17 cellular contexts compared by ENCODE assay signal in the genomic region with DNA sequence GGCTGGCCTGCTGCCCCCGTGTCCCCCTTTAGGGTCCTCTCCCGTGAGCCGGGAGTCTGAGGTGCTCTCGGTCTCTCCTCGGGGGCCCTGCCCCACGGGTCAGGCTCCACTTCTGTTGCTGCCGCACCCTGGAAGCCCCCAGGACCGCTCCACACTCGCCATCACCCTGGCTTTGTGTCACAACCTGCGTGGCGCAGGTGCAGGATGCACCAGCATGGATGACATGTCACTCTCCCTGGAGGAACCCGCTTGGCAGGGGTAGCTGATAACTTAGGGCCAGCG. TPM values are rescaled to one million over a fixed set of nuclear protein-coding genes. Genes with fewer than 3 reads are reported as not detected.
DNase-seq lines count a peak whose midpoint lies in the region; ATAC-seq, FAIRE-seq and TF ChIP-seq lines count a peak whose summit lies in the region.
"Had no signal": no experiment of that assay in that cellular context is flagged by ENCODE, and none has a peak within 500 bp of the region (broad histone marks: within the 10 kb centered on the region; RNA-seq: fewer than 3 reads in every experiment).

No MANE protein-coding gene starts in this region.

- H3K27ac ChIP-seq in right lobe of liver: no peak overlapping the region
- no peak overlapping the region for H3K27ac ChIP-seq in HepG2 (ENCODE audit: extremely low read length, insufficient read depth, low read length)
- H3K27ac ChIP-seq in H1 (ENCODE audit: low read depth, low read length): no peak overlapping the region
- H3K27ac ChIP-seq: 22Rv1 had no signal

- in situ Hi-C loops in HepG2 (cut with HindIII; ENCODE audit: extremely low pct_ligation_motif_present, low pct_unique_long_range_greater_than_20kb): no loop called here

- H3K36me3 Mint-ChIP-seq in progenitor cell of endocrine pancreas (ENCODE audit: insufficient read depth): no peaks in the 10 kb centered on the region
- H3K36me3 Mint-ChIP-seq: CD8-positive, alpha-beta memory T cell had no signal

- peak overlapping the region; percentile 85 for H4K91ac ChIP-seq in H1 (replicated peaks; ENCODE audit: insufficient read length, low read length)

- H4K5ac ChIP-seq in H1 (ENCODE audit: insufficient read length, low read depth, low read length): no peak overlapping the region

- DNase-seq in right lobe of liver (peak in 2 of 3 donors; percentile 12 to 39), HepG2 (ENCODE audit: low spot score) (no peak), H1 (ENCODE audit: low read depth in 1 of 2, low spot score in 2 of 2) (peak in 1 of 2 experiments; percentile 43), progenitor cell of endocrine pancreas (ENCODE audit: low spot score, unreplicated experiment) (no peak), urothelium cell line (ENCODE audit: low spot score) (no peak), AG08395 (ENCODE audit: low spot score) (no peak), cardiac septum (ENCODE audit: low spot score) (no peak)
- DNase-seq in activated T-cell treated with anti-CD3 and anti-CD28 coated beads, Interleukin-2, amount 50 U/mL, for 1 hour: no peak
- DNase-seq: BE2C; CD8-positive, alpha-beta memory T cell; DMS79 treated with DMSO at 0.1 percent for 48 hours; H9; KBM-7; NCI-H2029 treated with DMSO at 0.1 percent for 48 hours; NCI-H748 treated with DMSO at 0.1 percent for 48 hours had no signal

- CTCF ChIA-PET in HepG2 (lab: Yijun Ruan, JAX; ENCODE audit: low intra/inter-chr PET ratio, low total read pairs): no interaction called here
- CTCF ChIA-PET in H1 (lab: Charles Lee; ENCODE audit: partially characterized antibody): interaction anchor here (1.6 to 1.9 kb wide), 2 partner anchors 25 to 27 kb away, joined by 6 read pairs; no protein-coding TSS in a partner anchor

- no peaks in the 10 kb centered on the region for H3K4me1 Mint-ChIP-seq in progenitor cell of endocrine pancreas (ENCODE audit: low read depth)

- H2BK12ac ChIP-seq in H1 (ENCODE audit: low read depth, low read length): no peak overlapping the region

- H4K8ac ChIP-seq in H1 (ENCODE audit: extremely low read depth, insufficient read depth, low read length): no peak overlapping the region

- H3K23me2 ChIP-seq in H1 (ENCODE audit: low read depth, low read length): no peaks in the 10 kb centered on the region; the same call in 1 of the 2 replicates

- no peaks in the 10 kb centered on the region for H3K79me1 ChIP-seq in H1 (ENCODE audit: low read depth, low read length)

- TF ChIP-seq CTCF in right lobe of liver (IDR thresholded peaks at IDR 0.05): no peak
- TF ChIP-seq CTCF in HepG2 (CRISPR knock-in tag; IDR thresholded peaks at IDR 0.05): no peak
- no peak for TF ChIP-seq CTCF in H1 (IDR thresholded peaks at IDR 0.05; ENCODE audit: control extremely low read depth in 1 of 3, insufficient read depth in 1 of 3, low read depth in 1 of 3, low read length in 3 of 3)
- no peak for TF ChIP-seq CTCF in progenitor cell of endocrine pancreas (IDR thresholded peaks at IDR 0.05; ENCODE audit: unreplicated experiment)

- no peaks in the 10 kb centered on the region for H3K4me1 ChIP-seq in right lobe of liver
- no peaks in the 10 kb centered on the region for H3K4me1 ChIP-seq in HepG2 (ENCODE audit: insufficient read depth, low read length)
- peaks cover 0 to 24% (median 5%) of the 10 kb centered on the region in 4 experiments; a peak in 6 of 7 replicates for H3K4me1 ChIP-seq in H1 (replicated peaks in 1 of 4; ENCODE audit: control insufficient read depth in 3 of 4, insufficient read depth in 4 of 4, low read length in 3 of 4)
- H3K4me1 ChIP-seq: BE2C had no signal

- no peak for TF ChIP-seq POLR2A in right lobe of liver (IDR thresholded peaks at IDR 0.05)
- no peak for TF ChIP-seq POLR2A in HepG2 (IDR thresholded peaks at IDR 0.05; ENCODE audit: insufficient read depth in 1 of 2, low read depth in 2 of 2, low read length in 2 of 2)
- TF ChIP-seq POLR2A in H1 (IDR thresholded peaks at IDR 0.05; ENCODE audit: control extremely low read depth in 1 of 2, low read depth in 2 of 2, low read length in 2 of 2): no peak

- no peak overlapping the region for H2BK5ac ChIP-seq in H1 (ENCODE audit: low read depth, low read length)

- TF ChIP-seq RAD21 in HepG2 (CRISPR knock-in tag; IDR thresholded peaks at IDR 0.05): no peak
- no peak for TF ChIP-seq RAD21 in H1 (IDR thresholded peaks at IDR 0.05 in 1 of 2, conservative IDR thresholded peaks at IDR 0.05 in 1 of 2; ENCODE audit: low read depth in 2 of 2, low read length in 2 of 2)

- no peak overlapping the region for H3K4ac ChIP-seq in H1 (replicated peaks; ENCODE audit: insufficient read length, low read depth, low read length)

- H3K36me3 ChIP-seq in right lobe of liver (no peaks in the 10 kb centered on the region), HepG2 (replicated peaks in 1 of 2; ENCODE audit: control insufficient read depth in 1 of 2, insufficient read depth in 2 of 2, low read length in 2 of 2) (no peaks in the 10 kb centered on the region), H1 (ENCODE audit: control insufficient read depth in 2 of 4, insufficient read depth in 4 of 4, low read length in 3 of 4) (no peaks in the 10 kb centered on the region)
- H3K36me3 ChIP-seq: BE2C had no signal

- intact Hi-C loops in right lobe of liver (cut with DNase I): no loop called here
- intact Hi-C loops in HepG2 (cut with micrococcal nuclease; ENCODE audit: unreplicated experiment): no loop called here
- intact Hi-C loops in cardiac septum (cut with DNase I): no loop called here

- H2AFZ ChIP-seq in HepG2 (ENCODE audit: low read length) (no peak overlapping the region), H1 (ENCODE audit: low read length) (no peak overlapping the region)

- no peak overlapping the region for H3K14ac ChIP-seq in H1 (ENCODE audit: insufficient read length)

- H3K9me3 ChIP-seq in right lobe of liver (no peaks in the 10 kb centered on the region), HepG2 (ENCODE audit: low read length) (no peaks in the 10 kb centered on the region), H1 (ENCODE audit: insufficient read depth in 2 of 2, low read depth in 1 of 2, low read length in 1 of 2) (no peaks in the 10 kb centered on the region)
- H3K9me3 ChIP-seq: BE2C had no signal

- FAIRE-seq in HepG2 (lab: Jason Lieb, UNC): no peak
- FAIRE-seq in H1 (lab: Jason Lieb, UNC): no peak
- peak; percentile 92 for FAIRE-seq in urothelium cell line (lab: Jason Lieb, UNC)

- H3K56ac ChIP-seq in H1 (replicated peaks; ENCODE audit: insufficient read length, low read depth, low read length): no peak overlapping the region

- no peak overlapping the region for H3K18ac ChIP-seq in H1 (ENCODE audit: extremely low read depth, low read length)

- 85% methylated on average over 6 of the region's 13 CpGs for WGBS in right lobe of liver (ENCODE audit: insufficient coverage, low coverage, low lambda C conversion rate, missing lambda C conversion rate)
- WGBS in HepG2 (ENCODE audit: low lambda C conversion rate): 18% methylated on average over 13 of the region's 13 CpGs
- 92% methylated on average over 5 of the region's 13 CpGs; no CpG with 5 or more reads in 1 of the 2 experiments for WGBS in H1 (ENCODE audit: extremely low coverage in 1 of 2, insufficient coverage in 1 of 2, insufficient read length in 1 of 2, insufficient replicate concordance in 2 of 2, low coverage in 1 of 2, low lambda C conversion rate in 2 of 2, missing lambda C conversion rate in 1 of 2), 2 experiments

- no peaks in the 10 kb centered on the region for H3K9me3 Mint-ChIP-seq in progenitor cell of endocrine pancreas (ENCODE audit: low read depth)
- H3K9me3 Mint-ChIP-seq: CD8-positive, alpha-beta memory T cell; H9 had no signal

- no peak overlapping the region for H3K4me3 Mint-ChIP-seq in progenitor cell of endocrine pancreas (ENCODE audit: low read depth)
- H3K4me3 Mint-ChIP-seq: CD8-positive, alpha-beta memory T cell; H9 had no signal

- H4K20me1 ChIP-seq in HepG2 (ENCODE audit: insufficient read depth, low read length): no peaks in the 10 kb centered on the region
- no peaks in the 10 kb centered on the region for H4K20me1 ChIP-seq in H1 (replicated peaks in 1 of 2; ENCODE audit: control insufficient read depth in 1 of 2, insufficient read depth in 2 of 2, low read length in 2 of 2)

- H3K4me2 ChIP-seq in HepG2 (ENCODE audit: low read depth, low read length) (no peak overlapping the region), H1 (ENCODE audit: insufficient read depth in 1 of 2, low read depth in 2 of 2, low read length in 2 of 2) (no peak overlapping the region)

- TF ChIP-seq EP300 in HepG2 (IDR thresholded peaks at IDR 0.05; ENCODE audit: low read depth in 2 of 2, low read length in 2 of 2) (no peak), HepG2 (CRISPR knock-in tag; IDR thresholded peaks at IDR 0.05; ENCODE audit: borderline replicate concordance) (no peak), H1 (IDR thresholded peaks at IDR 0.05; ENCODE audit: borderline replicate concordance in 1 of 2, low read depth in 2 of 2, low read length in 2 of 2) (no peak)

- BruUV-seq in HepG2 (replicated peaks; lab: Mats Ljungman, UMichigan): no TSS peak

- H3K4me3 ChIP-seq in right lobe of liver (no peak overlapping the region), HepG2 (replicated peaks in 1 of 3; ENCODE audit: insufficient read depth in 1 of 3, low read depth in 2 of 3, low read length in 3 of 3) (no peak overlapping the region), H1 (ENCODE audit: extremely low read depth in 1 of 4, insufficient read depth in 2 of 4, low read depth in 3 of 4, low read length in 4 of 4) (no peak overlapping the region)

- 0 out of 2 replicates have a peak overlapping the region, but pooled peaks have one; percentile 12 for H2BK15ac ChIP-seq in H1 (ENCODE audit: low read length)

- no peak overlapping the region for H2AK5ac ChIP-seq in H1 (ENCODE audit: low read depth, low read length)

- H3K27me3 Mint-ChIP-seq in progenitor cell of endocrine pancreas: peaks cover 6% of the 10 kb centered on the region

- POLR2A ChIA-PET in HepG2 (lab: Yijun Ruan, JAX): no interaction called here
- POLR2A ChIA-PET in H1 (lab: Charles Lee; ENCODE audit: partially characterized antibody): no interaction called here

- H3K27me3 ChIP-seq in right lobe of liver (no peaks in the 10 kb centered on the region), HepG2 (ENCODE audit: control insufficient read depth in 1 of 2, insufficient read depth in 2 of 2, low read length in 2 of 2) (peaks cover 3 to 50% of the 10 kb centered on the region in 2 experiments; a peak in 3 of 5 replicates), H1 (replicated peaks in 1 of 4; ENCODE audit: control insufficient read depth in 3 of 4, extremely low read depth in 1 of 4, insufficient read depth in 3 of 4, low read length in 3 of 4) (no peaks in the 10 kb centered on the region)
- H3K27me3 ChIP-seq: BE2C had no signal

- no peak overlapping the region for H3K23ac ChIP-seq in H1 (ENCODE audit: insufficient read length)

- no peak overlapping the region for H2BK20ac ChIP-seq in H1 (ENCODE audit: low read length)

- no peak overlapping the region for H2BK120ac ChIP-seq in H1 (replicated peaks; ENCODE audit: low read depth, low read length)

- H3K9ac ChIP-seq in HepG2 (ENCODE audit: insufficient read depth, low read depth, low read length) (no peak overlapping the region), H1 (replicated peaks in 1 of 4; ENCODE audit: extremely low read depth in 1 of 4, low read depth in 3 of 4, low read length in 3 of 4) (no peak overlapping the region)

- H3K27ac Mint-ChIP-seq in progenitor cell of endocrine pancreas: peak overlapping the region; percentile 67
- H3K27ac Mint-ChIP-seq: H9 had no signal

- ATAC-seq in right lobe of liver (no peak), HepG2 (no peak)
- ATAC-seq: Right ventricle myocardium inferior had no signal

- H3K79me2 ChIP-seq in HepG2 (ENCODE audit: insufficient read depth, low read length) (no peaks in the 10 kb centered on the region), H1 (ENCODE audit: control insufficient read depth in 1 of 2, insufficient read depth in 2 of 2, low read length in 2 of 2) (no peaks in the 10 kb centered on the region)

RNA-seq across cellular contexts. Expression of gene ARHGEF4, which starts 10.8 kb away (rescaled TPM):
- 1 to 10 TPM in 1 of 6 experiments, under 1 TPM in 3, not detected in 2; 0.44 to 6.7 (median 0.67) TPM for total RNA-seq in right lobe of liver
- total RNA-seq in HepG2 (2016; rRNA removed; fragmentation: Illumina TruSeq; extraction: Trizol): 0.11 TPM in 1 of 2 replicates, not detected in the other
- total RNA-seq in HepG2 (2016; cell fraction: cytosol; rRNA removed; fragmentation: Illumina TruSeq; extraction: Trizol; ENCODE audit: low read depth): not detected in 2 replicates
- total RNA-seq in HepG2 (2016; cell fraction: insoluble cytoplasmic fraction; rRNA removed; fragmentation: Illumina TruSeq; extraction: Trizol): 0.09 TPM in 1 of 2 replicates, not detected in the other
- not detected in 2 replicates for total RNA-seq in HepG2 (2016; cell fraction: membrane; rRNA removed; fragmentation: Illumina TruSeq; extraction: Trizol)
- total RNA-seq in HepG2 (2016; cell fraction: nucleus; rRNA removed; fragmentation: Illumina TruSeq; extraction: Trizol): not detected in 2 replicates
- 0.08 and 0.13 TPM in 2 replicates for polyA plus RNA-seq in HepG2 (2011; rRNA removed)
- polyA plus RNA-seq in HepG2 (2011; cell fraction: cytosol; rRNA removed): 0.03 TPM in 2 replicates
- polyA plus RNA-seq in HepG2 (2011; cell fraction: nucleus; rRNA removed): 0.45 and 0.88 TPM in 2 replicates
- polyA plus RNA-seq in HepG2 (2012): not detected in 2 replicates
- 0.16 TPM in 1 of 2 replicates, not detected in the other for polyA plus RNA-seq in HepG2 (2016; cell fraction: cytosol; fragmentation: Illumina TruSeq; extraction: Trizol; ENCODE audit: low read depth)
- polyA plus RNA-seq in HepG2 (2016; cell fraction: insoluble cytoplasmic fraction; fragmentation: Illumina TruSeq; extraction: Trizol; ENCODE audit: low read depth): not detected in 2 replicates
- polyA plus RNA-seq in HepG2 (2016; cell fraction: membrane; fragmentation: Illumina TruSeq; extraction: Trizol; ENCODE audit: low read depth): not detected in 2 replicates
- 0.41 and 0.48 TPM in 2 replicates for polyA plus RNA-seq in HepG2 (2016; cell fraction: nucleus; fragmentation: Illumina TruSeq; extraction: Trizol; ENCODE audit: insufficient read depth, low read depth)
- 0.28 and 34.2 TPM in 2 replicates for polyA minus RNA-seq in HepG2 (2011; rRNA and poly(A)+ RNA removed; ENCODE audit: low replicate concordance)
- polyA minus RNA-seq in HepG2 (2011; cell fraction: cytosol; rRNA and poly(A)+ RNA removed): 0.79 TPM in 1 of 2 replicates, not detected in the other
- 0.12 and 0.13 TPM in 2 replicates for polyA minus RNA-seq in HepG2 (2011; cell fraction: nucleus; rRNA and poly(A)+ RNA removed)
- total RNA-seq in H1 (2021; fragmentation: NEBNext Ultra II Directional; extraction: Animal tissue kit (Norgen Biotek cat#: 25700)): 13.3 and 14.6 TPM in 2 replicates
- polyA plus RNA-seq in H1 (2011; rRNA removed): 10.6 and 14.5 TPM in 2 replicates
- polyA plus RNA-seq in H1 (2011; cell fraction: cytosol; rRNA removed): 11.0 TPM
- 54.4 TPM for polyA plus RNA-seq in H1 (2011; cell fraction: nucleus; rRNA removed)
- 10.6 to 16.4 TPM (median 15.6 TPM) in 4 replicates for polyA plus RNA-seq in H1 (2012, experiment 1 of 2)
- 9.9 TPM for polyA plus RNA-seq in H1 (2012, experiment 2 of 2)
- 12.9 TPM for polyA plus RNA-seq in H1 (2013, experiment 1 of 2)
- 10.7 TPM for polyA plus RNA-seq in H1 (2013, experiment 2 of 2)
- polyA minus RNA-seq in H1 (2011; rRNA and poly(A)+ RNA removed): 13.4 and 18.2 TPM in 2 replicates
- polyA minus RNA-seq in H1 (2011; cell fraction: cytosol; rRNA and poly(A)+ RNA removed): 8.7 TPM
- polyA minus RNA-seq in H1 (2011; cell fraction: nucleus; rRNA and poly(A)+ RNA removed): 21.4 TPM
- 5.6 and 6.5 TPM in 2 replicates for total RNA-seq in progenitor cell of endocrine pancreas
- 3.9 TPM for total RNA-seq in cardiac septum

Comparison
In these comparisons a context has a peak if more than half of its experiments do, and no peak if none do; other contexts are left out.
1. DNase-seq: peak in right lobe of liver (2 of 3); none in HepG2 (single experiment), progenitor cell of endocrine pancreas (single experiment), urothelium cell line (single experiment), AG08395 (single experiment), activated T-cell treated with anti-CD3 and anti-CD28 coated beads, Interleukin-2, amount 50 U/mL, for 1 hour (single experiment) and cardiac septum (single experiment).